In genomic region chr20:54470697-54471096, GRCh38 we compare ENCODE assay signal across 39 cellular contexts. TPM values are rescaled to one million over a fixed set of nuclear protein-coding genes. Genes with fewer than 3 reads are reported as not detected.
"Had no signal": no experiment of that assay in that cellular context is flagged by ENCODE, and none has a peak within 500 bp of the region (broad histone marks: within the 10 kb centered on the region; RNA-seq: fewer than 3 reads in every experiment).

No MANE protein-coding gene starts in this region.

- H3K27me3 ChIP-seq: MG63 had no signal

- H3K4me2 ChIP-seq: KMS-11 had no signal

- H3K9me3 ChIP-seq: MG63 had no signal

- H3K36me3 ChIP-seq: MG63 had no signal

- DNase-seq: Karpas-422, Kasumi-1, KG1, MG63, MM.1S, MV-4-11, NCI-H1048, NCI-H1092, NCI-H1092 treated with DMSO at 0.1 percent for 48 hours, NCI-H1105, NCI-H1105 treated with DMSO at 0.1 percent for 48 hours, NCI-H1417, NCI-H1417 treated with DMSO at 0.1 percent for 48 hours, NCI-H1436, NCI-H1436 treated with DMSO at 0.1 percent for 48 hours, NCI-H146, NCI-H1694, NCI-H1694 treated with DMSO at 0.1 percent for 48 hours, NCI-H187, NCI-H187 treated with DMSO at 0.1 percent for 48 hours, NCI-H1930, NCI-H2029, NCI-H2029 treated with DMSO at 0.1 percent for 48 hours, NCI-H2081, NCI-H2081 treated with DMSO at 0.1 percent for 48 hours, NCI-H2107, NCI-H2171, NCI-H2171 treated with DMSO at 0.1 percent for 48 hours, NCI-H2227 treated with DMSO at 0.1 percent for 48 hours, NCI-H226, NCI-H345, NCI-H446, NCI-H446 treated with DMSO at 0.1 percent for 48 hours, NCI-H510A had no signal

- H3K9ac ChIP-seq: KMS-11 had no signal

- H3K27ac ChIP-seq: KMS-11 had no signal

- H3K4me3 ChIP-seq: MG63 had no signal

RNA-seq across cellular contexts. Expression of gene DOK5, which starts 4.7 kb away (rescaled TPM):
- total RNA-seq: LHCN-M2, M059J, MCF 10A, NCI-H460 had no signal
